Comparison of ENCODE assay signal across 8 cellular contexts in genomic region chr7:78039791-78040776, GRCh38.
DNase-seq lines count a peak whose midpoint lies in the region; ATAC-seq lines count a peak whose summit lies in the region.

No MANE protein-coding gene starts in this region.

- DNase-seq in 8988T (peak; percentile 24), T-cell (peak in 27 of 34 experiments; percentile 2 to 56 (median 28)), caudate nucleus (lab: John Stamatoyannopoulos, UW) (peak in 43 of 61 donors; percentile 17 to 90 (median 53)), naive B cell (peak; percentile 35), DMS79 (lab: John Stamatoyannopoulos, UW) (no peak), H4 (ENCODE audit: low spot score) (no peak)

- H3K4me3 Mint-ChIP-seq in T-cell (no peak overlapping the region), naive B cell (peak overlapping the region in 1 of 8 donors; percentile 23)

- H3K4me1 Mint-ChIP-seq in T-cell, result peaks cover 0 to 6% (median 2%) of the 10 kb centered on the region in 3 donors
- no peaks in the 10 kb centered on the region for H3K4me1 Mint-ChIP-seq in naive B cell

- POLR2A ChIA-PET in T-cell (lab: Charles Lee), result no interaction called here

- H3K27ac Mint-ChIP-seq in T-cell (no peak overlapping the region), naive B cell (no peak overlapping the region)

- H3K27me3 Mint-ChIP-seq in T-cell (peaks cover 12 to 26% of the 10 kb centered on the region in 2 donors), naive B cell (peaks cover 0 to 34% (median 31%) of the 10 kb centered on the region in 3 donors)

- H3K36me3 Mint-ChIP-seq in T-cell (no peaks in the 10 kb centered on the region), naive B cell (no peaks in the 10 kb centered on the region)

- CTCF ChIA-PET in T-cell (lab: Charles Lee), result interaction anchor here in 1 of 2 donors (0.7 to 1.1 kb wide), 2 partner anchors 19 to 26 kb away, joined by 3 to 5 read pairs; no protein-coding TSS in a partner anchor

- peak; percentile 74 for ATAC-seq in GM18873 (IDR thresholded peaks at IDR 0.05; ENCODE audit: low FRiP score, unreplicated experiment)
- ATAC-seq in HG03045 (IDR thresholded peaks at IDR 0.05; ENCODE audit: unreplicated experiment), result peak; percentile 83
- ATAC-seq in T-cell (replicated peaks in 1 of 4), result peak in 3 of 4 experiments; percentile 34 to 75 (median 45)
- ATAC-seq in naive B cell (ENCODE audit: low read depth in 2 of 2), result peak; percentile 43 to 62

- peak overlapping the region; percentile 61 for H3K27ac ChIP-seq in caudate nucleus (ENCODE audit: low read depth, low read length)

- H3K9me3 Mint-ChIP-seq in T-cell (no peaks in the 10 kb centered on the region), naive B cell (no peaks in the 10 kb centered on the region)

Comparison
In these comparisons a context has a peak if more than half of its experiments do, and no peak if none do; other contexts are left out.
1. DNase-seq: peak in 8988T (single experiment), T-cell (27 of 34), caudate nucleus (43 of 61) and naive B cell (single experiment); none in DMS79 (single experiment) and H4 (single experiment).
2. Peak in every context shown above with its lines, with median percentiles within 50 percentile points of each other: ATAC-seq.